Comparison of ENCODE assay signal across 9 cellular contexts in the genomic region with DNA sequence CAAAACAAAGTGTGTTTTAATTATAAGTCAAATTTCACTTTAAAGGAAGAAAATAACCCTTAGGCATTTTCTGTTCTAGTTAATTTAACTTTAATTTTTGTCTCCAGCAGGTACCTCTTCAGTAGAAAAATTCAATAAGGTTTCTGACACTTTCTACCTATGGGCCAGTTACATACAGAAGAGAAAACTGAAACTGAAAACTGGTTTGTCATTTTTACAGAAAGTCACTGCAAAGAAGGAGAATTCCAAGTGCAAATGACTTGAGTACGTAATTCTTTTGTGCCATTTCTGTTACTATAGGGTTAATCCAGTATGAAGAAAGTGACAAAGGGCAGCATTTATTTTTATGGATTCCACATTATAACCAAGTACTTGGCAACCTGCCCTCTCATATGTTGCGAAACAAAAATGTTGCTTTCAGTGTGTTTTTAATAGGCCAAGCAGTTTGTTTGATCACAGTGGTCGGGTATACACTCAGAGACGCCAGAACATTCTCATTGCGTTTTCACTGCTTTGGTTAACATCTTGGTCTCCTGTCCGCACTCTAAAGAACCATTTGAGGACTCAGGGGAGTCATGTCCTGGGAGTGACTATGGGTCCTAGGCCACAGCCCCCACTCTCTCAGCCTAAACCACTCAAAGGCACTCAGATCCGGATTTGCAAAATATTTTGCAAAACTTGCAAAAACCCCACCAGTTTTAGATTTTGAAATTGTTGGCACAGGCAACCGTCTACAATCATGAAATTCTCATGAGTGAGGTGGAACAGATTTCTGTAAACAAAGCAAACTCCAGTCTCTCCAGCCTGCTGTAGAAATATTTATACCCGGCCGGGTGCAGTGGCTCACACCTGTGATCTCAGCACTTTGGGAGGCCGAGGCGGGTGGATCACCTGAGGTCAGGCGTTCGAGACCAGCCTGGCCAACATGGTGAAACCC. TPM values are rescaled to one million over a fixed set of nuclear protein-coding genes. Genes with fewer than 3 reads are reported as not detected.
DNase-seq lines count a peak whose midpoint lies in the region; TF ChIP-seq lines count a peak whose summit lies in the region.
"Had no signal": no experiment of that assay in that cellular context is flagged by ENCODE, and none has a peak within 500 bp of the region (broad histone marks: within the 10 kb centered on the region; RNA-seq: fewer than 3 reads in every experiment).

No MANE protein-coding gene starts in this region.

- POLR2A ChIA-PET in activated CD4-positive, alpha-beta T cell treated with anti-CD3 and anti-CD28 coated beads, Interleukin-2, amount 10 ng/mL, durations not matched to agents 7 days and 5 days (lab: Charles Lee): no interaction called here

- H3K4me1 Mint-ChIP-seq in osteocyte (ENCODE audit: unreplicated experiment) (peaks cover 33% of the 10 kb centered on the region), nephron progenitor cell (peaks cover 12% of the 10 kb centered on the region)
- peaks cover 45% of the 10 kb centered on the region for H3K4me1 Mint-ChIP-seq in activated CD4-positive, alpha-beta T cell treated with anti-CD3 and anti-CD28 coated beads, Interleukin-2, amount 10 ng/mL, durations not matched to agents 7 days and 5 days

- intact Hi-C loops in esophagus squamous epithelium (cut with DNase I): no loop called here

- no peaks in the 10 kb centered on the region for H3K9me3 Mint-ChIP-seq in osteocyte (ENCODE audit: unreplicated experiment)
- H3K9me3 Mint-ChIP-seq in activated CD4-positive, alpha-beta T cell treated with anti-CD3 and anti-CD28 coated beads, Interleukin-2, amount 10 ng/mL, durations not matched to agents 7 days and 5 days: peaks cover 4% of the 10 kb centered on the region
- H3K9me3 Mint-ChIP-seq in nephron progenitor cell: peaks cover 11% of the 10 kb centered on the region

- H3K27ac Mint-ChIP-seq in osteocyte (ENCODE audit: unreplicated experiment): peak overlapping the region; percentile 86
- H3K27ac Mint-ChIP-seq in activated CD4-positive, alpha-beta T cell treated with anti-CD3 and anti-CD28 coated beads, Interleukin-2, amount 10 ng/mL, durations not matched to agents 7 days and 5 days: no peak overlapping the region
- H3K27ac Mint-ChIP-seq in nephron progenitor cell: no peak overlapping the region

- DNase-seq in NCI-H69 (lab: John Stamatoyannopoulos, UW) (peak; percentile 10), esophagus squamous epithelium (lab: John Stamatoyannopoulos, UW) (no peak), osteocyte (ENCODE audit: extremely low spot score, unreplicated experiment) (no peak), NCI-H128 (lab: John Stamatoyannopoulos, UW; ENCODE audit: unreplicated experiment) (no peak), NCI-H526 (lab: John Stamatoyannopoulos, UW) (no peak), nephron progenitor cell (no peak)
- no peak for DNase-seq in activated CD4-positive, alpha-beta T cell treated with anti-CD3 and anti-CD28 coated beads, Interleukin-2, amount 10 ng/mL, durations not matched to agents 7 days and 5 days

- H4K20me1 ChIP-seq in BLaER1: no peaks in the 10 kb centered on the region

- H3K9me3 ChIP-seq in BLaER1 (peaks cover 9% of the 10 kb centered on the region), esophagus squamous epithelium (peaks cover 0 to 4% (median 0%) of the 10 kb centered on the region in 3 donors)
- H3K9me3 ChIP-seq: ascending aorta had no signal

- H3K36me3 ChIP-seq in BLaER1 (no peaks in the 10 kb centered on the region), esophagus squamous epithelium (no peaks in the 10 kb centered on the region)
- H3K36me3 ChIP-seq: ascending aorta had no signal

- H3K27me3 ChIP-seq in BLaER1 (no peaks in the 10 kb centered on the region), esophagus squamous epithelium (peaks cover 0 to 5% (median 0%) of the 10 kb centered on the region in 4 donors)
- H3K27me3 ChIP-seq: ascending aorta had no signal

- H3K27ac ChIP-seq in BLaER1 (no peak overlapping the region), esophagus squamous epithelium (peak overlapping the region in 3 of 4 donors; percentile 38 to 75 (median 59))

- H3K4me3 ChIP-seq in BLaER1 (no peak overlapping the region), esophagus squamous epithelium (peak overlapping the region in 1 of 4 donors; percentile 38)
- H3K4me3 ChIP-seq: ascending aorta had no signal

- no peak overlapping the region for H3K9ac ChIP-seq in BLaER1

- no peaks in the 10 kb centered on the region for H3K27me3 Mint-ChIP-seq in osteocyte (ENCODE audit: unreplicated experiment)
- no peaks in the 10 kb centered on the region for H3K27me3 Mint-ChIP-seq in activated CD4-positive, alpha-beta T cell treated with anti-CD3 and anti-CD28 coated beads, Interleukin-2, amount 10 ng/mL, durations not matched to agents 7 days and 5 days
- peaks cover 3% of the 10 kb centered on the region for H3K27me3 Mint-ChIP-seq in nephron progenitor cell (ENCODE audit: low read depth, poor library complexity)

- peak overlapping the region; percentile 38 for H3K4me2 ChIP-seq in BLaER1

- H3K4me1 ChIP-seq in BLaER1 (peaks cover 55% of the 10 kb centered on the region), esophagus squamous epithelium (peaks cover 3 to 22% (median 7%) of the 10 kb centered on the region in 3 donors)
- H3K4me1 ChIP-seq: ascending aorta had no signal

- H3K4me3 Mint-ChIP-seq in osteocyte (ENCODE audit: unreplicated experiment) (no peak overlapping the region), nephron progenitor cell (no peak overlapping the region)
- no peak overlapping the region for H3K4me3 Mint-ChIP-seq in activated CD4-positive, alpha-beta T cell treated with anti-CD3 and anti-CD28 coated beads, Interleukin-2, amount 10 ng/mL, durations not matched to agents 7 days and 5 days

- WGBS in esophagus squamous epithelium, 2 donors: 41 to 47% methylated on average over 14 of the region's 14 CpGs

- H3K36me3 Mint-ChIP-seq in osteocyte (ENCODE audit: unreplicated experiment) (no peaks in the 10 kb centered on the region), nephron progenitor cell (ENCODE audit: low read depth) (peaks cover 5% of the 10 kb centered on the region)
- peaks cover 3% of the 10 kb centered on the region for H3K36me3 Mint-ChIP-seq in activated CD4-positive, alpha-beta T cell treated with anti-CD3 and anti-CD28 coated beads, Interleukin-2, amount 10 ng/mL, durations not matched to agents 7 days and 5 days (ENCODE audit: low read depth)

- CTCF ChIA-PET in activated CD4-positive, alpha-beta T cell treated with anti-CD3 and anti-CD28 coated beads, Interleukin-2, amount 10 ng/mL, durations not matched to agents 7 days and 5 days (lab: Charles Lee): no interaction called here

- TF ChIP-seq POLR2A in esophagus squamous epithelium (IDR thresholded peaks at IDR 0.05): no peak

- no peak for TF ChIP-seq CTCF in esophagus squamous epithelium (IDR thresholded peaks at IDR 0.05)
- TF ChIP-seq CTCF in osteocyte (IDR thresholded peaks at IDR 0.05): no peak
- no peak for TF ChIP-seq CTCF in nephron progenitor cell (IDR thresholded peaks at IDR 0.05)

RNA-seq across cellular contexts. Expression of gene HELZ, which starts 15.3 kb away (rescaled TPM):
- total RNA-seq in esophagus squamous epithelium (10 to 100 TPM; 11.4 to 42.5 (median 26.8) TPM), osteocyte (63.5 and 70.5 TPM in 2 replicates)
- total RNA-seq in activated CD4-positive, alpha-beta T cell treated with anti-CD3 and anti-CD28 coated beads, Interleukin-2, amount 10 ng/mL, durations not matched to agents 7 days and 5 days: 10 to 100 TPM; 76.8 to 77.3 TPM
